Comparison of ENCODE assay signal across 1 cellular context in genomic region chr22:43435851-43436535, GRCh38.
TF ChIP-seq lines count a peak whose summit lies in the region.

No MANE protein-coding gene starts in this region.

TF ChIP-seq in HepG2, 621 proteins besides CTCF, POLR2A, EP300 and RAD21 (continued from another document):
- peak; percentile 87 for TF ChIP-seq HIC2 (CRISPR knock-in tag; IDR thresholded peaks at IDR 0.05; ENCODE audit: low read depth)
